ENCODE assay signal across 2 cellular contexts in genomic region chr7:33979300-33979806, GRCh38.
TF ChIP-seq lines count a peak whose summit lies in the region.

No MANE protein-coding gene starts in this region.

TF ChIP-seq in HCT116, 20 proteins besides CTCF, POLR2A, EP300 and RAD21:
- TF ChIP-seq ZNF274 (IDR thresholded peaks at IDR 0.05; ENCODE audit: low read depth, low read length) (no peak), EZH2 (IDR thresholded peaks at IDR 0.05) (no peak), ELF1 (IDR thresholded peaks at IDR 0.05; ENCODE audit: borderline replicate concordance, low read depth) (no peak), ZBTB33 (IDR thresholded peaks at IDR 0.05; ENCODE audit: extremely low read depth, insufficient replicate concordance, low read length) (no peak), FOSL1 (IDR thresholded peaks at IDR 0.05; ENCODE audit: low read depth) (no peak), TCF7L2 (IDR thresholded peaks at IDR 0.05; ENCODE audit: borderline replicate concordance, extremely low read depth, insufficient read depth, insufficient read length) (no peak), SRF (IDR thresholded peaks at IDR 0.05; ENCODE audit: low read depth) (no peak), MAX (IDR thresholded peaks at IDR 0.05) (no peak), REST (IDR thresholded peaks at IDR 0.05; ENCODE audit: low read depth) (no peak), CBX3 (IDR thresholded peaks at IDR 0.05; ENCODE audit: low read depth) (no peak), SIN3A (IDR thresholded peaks at IDR 0.05; ENCODE audit: low read depth) (no peak), CEBPB (IDR thresholded peaks at IDR 0.05; ENCODE audit: low read depth) (no peak), EZH2phosphoT487 (IDR thresholded peaks at IDR 0.05; ENCODE audit: borderline replicate concordance) (no peak), POLR2AphosphoS5 (IDR thresholded peaks at IDR 0.05; ENCODE audit: low read depth, low read length) (no peak), JUND (IDR thresholded peaks at IDR 0.05) (no peak)

TF ChIP-seq in SK-N-SH, 30 proteins besides CTCF, POLR2A, EP300 and RAD21:
- TF ChIP-seq USF2 (IDR thresholded peaks at IDR 0.05; ENCODE audit: borderline replicate concordance, low read depth, low read length) (no peak), POLR2AphosphoS5 (IDR thresholded peaks at IDR 0.05; ENCODE audit: low read depth, low read length) (no peak), REST (IDR thresholded peaks at IDR 0.05; ENCODE audit: low read depth, low read length) (no peak), JUND (IDR thresholded peaks at IDR 0.05) (no peak), FOSL2 (IDR thresholded peaks at IDR 0.05; ENCODE audit: borderline replicate concordance, low read depth) (no peak), IRF3 (IDR thresholded peaks at IDR 0.05; ENCODE audit: low read depth, low read length) (no peak), USF1 (IDR thresholded peaks at IDR 0.05; ENCODE audit: borderline replicate concordance, low read depth) (no peak), EZH2phosphoT487 (IDR thresholded peaks at IDR 0.05; ENCODE audit: borderline replicate concordance, low read depth) (no peak), YY1 (IDR thresholded peaks at IDR 0.05; ENCODE audit: low read depth) (no peak), GABPA (IDR thresholded peaks at IDR 0.05; ENCODE audit: low read depth) (no peak), RCOR1 (IDR thresholded peaks at IDR 0.05; ENCODE audit: low read length) (no peak), NRF1 (IDR thresholded peaks at IDR 0.05; ENCODE audit: low read depth, low read length) (no peak), MAX (IDR thresholded peaks at IDR 0.05; ENCODE audit: low read depth) (no peak), TEAD4 (IDR thresholded peaks at IDR 0.05; ENCODE audit: borderline replicate concordance, insufficient read depth) (no peak), CHD2 (IDR thresholded peaks at IDR 0.05; ENCODE audit: low read length, partially characterized antibody) (no peak), GATA2 (CRISPR knock-in tag; IDR thresholded peaks at IDR 0.05) (no peak), SMC3 (IDR thresholded peaks at IDR 0.05; ENCODE audit: low read depth, low read length) (no peak), NFIC (IDR thresholded peaks at IDR 0.05; ENCODE audit: borderline replicate concordance) (no peak)
